In genomic region chr3:46685446-46685845, GRCh38 we compare ENCODE assay signal across 24 cellular contexts. TPM values are rescaled to one million over a fixed set of nuclear protein-coding genes. Genes with fewer than 3 reads are reported as not detected.
A peak's percentile ranks its signal among the peaks of the same experiment; 100 is the strongest.
DNase-seq lines count a peak whose midpoint lies in the region; ATAC-seq and TF ChIP-seq lines count a peak whose summit lies in the region.
"Had no signal": no experiment of that assay in that cellular context is flagged by ENCODE, and none has a peak within 500 bp of the region (broad histone marks: within the 10 kb centered on the region; RNA-seq: fewer than 3 reads in every experiment).

No MANE protein-coding gene starts in this region.

- no peak overlapping the region for H3K27ac ChIP-seq in DND-41 (ENCODE audit: low read length)
- H3K27ac ChIP-seq: GM23248, SJSA1 had no signal

- H3K4me1 Mint-ChIP-seq in activated T-helper 17 cell treated with anti-CD3 and anti-CD28 coated beads, Interleukin-2, amount 50 U/mL, for 72 hours, result peaks cover 6% of the 10 kb centered on the region
- H3K4me1 Mint-ChIP-seq in neural crest cell, result no peaks in the 10 kb centered on the region

- no peaks in the 10 kb centered on the region for H3K36me3 Mint-ChIP-seq in activated T-helper 17 cell treated with anti-CD3 and anti-CD28 coated beads, Interleukin-2, amount 50 U/mL, for 72 hours (ENCODE audit: low read depth)
- H3K36me3 Mint-ChIP-seq in neural crest cell (ENCODE audit: low read depth), result no peaks in the 10 kb centered on the region

- H2AFZ ChIP-seq in DND-41 (ENCODE audit: low read depth, low read length), result no peak overlapping the region
- H2AFZ ChIP-seq: GM23248 had no signal

- H3K4me3 ChIP-seq in DND-41 (ENCODE audit: low read depth in 1 of 2, low read length in 2 of 2) (no peak overlapping the region), H7 (ENCODE audit: insufficient read depth, low read depth, low read length) (no peak overlapping the region)
- H3K4me3 ChIP-seq: GM23248, MG63, SJSA1 had no signal

- H3K4me1 ChIP-seq in DND-41 (ENCODE audit: insufficient read depth, low read length), result no peaks in the 10 kb centered on the region
- H3K4me1 ChIP-seq: SJSA1 had no signal

- TF ChIP-seq POLR2A in erythroblast (IDR thresholded peaks at IDR 0.05; ENCODE audit: low read length), result no peak

- TF ChIP-seq CTCF in DND-41 (IDR thresholded peaks at IDR 0.05; ENCODE audit: borderline replicate concordance, extremely low read depth, low read length, poor library complexity, severe bottlenecking) (peak; percentile 8), neural crest cell (conservative IDR thresholded peaks at IDR 0.05) (no peak)

- DNase-seq in DND-41, result no peak
- peak; percentile 69 for DNase-seq in H7
- DNase-seq in neural crest cell (ENCODE audit: low read depth, low spot score), result no peak
- DNase-seq in stimulated activated naive CD8-positive, alpha-beta T cell treated with anti-CD3 and anti-CD28 coated beads, Interleukin-15, Interleukin-2, amounts not matched to agents 100 U/mL and 50 U/mL, for 24 hours, result no peak
- no peak for DNase-seq in erythroblast (lab: John Stamatoyannopoulos, UW)
- DNase-seq in SIG-M5 (lab: John Stamatoyannopoulos, UW), result no peak
- DNase-seq: Calu3, DMS79 treated with DMSO at 0.1 percent for 48 hours, KBM-7, MG63, NCI-H1105 treated with DMSO at 0.1 percent for 48 hours, NCI-H146, NCI-H1930, NCI-H2107, NCI-H446, NCI-H524 treated with DMSO at 0.1 percent for 48 hours, NCI-H774, PC-3 had no signal

- H3K9me3 Mint-ChIP-seq in activated T-helper 17 cell treated with anti-CD3 and anti-CD28 coated beads, Interleukin-2, amount 50 U/mL, for 72 hours, result no peaks in the 10 kb centered on the region
- no peaks in the 10 kb centered on the region for H3K9me3 Mint-ChIP-seq in neural crest cell

- H3K36me3 ChIP-seq in DND-41 (ENCODE audit: insufficient read depth, low read length) (no peaks in the 10 kb centered on the region), H7 (replicated peaks; ENCODE audit: control insufficient read depth, insufficient read depth, low read length) (no peaks in the 10 kb centered on the region; the same call in 1 of the 2 replicates)
- H3K36me3 ChIP-seq: MG63, SJSA1 had no signal

- no peaks in the 10 kb centered on the region for H3K79me2 ChIP-seq in DND-41 (ENCODE audit: insufficient read depth, low read length)

- H3K9me3 ChIP-seq in DND-41 (ENCODE audit: insufficient read depth, low read length, severe bottlenecking), result no peaks in the 10 kb centered on the region
- H3K9me3 ChIP-seq: MG63, SJSA1 had no signal

- no peaks in the 10 kb centered on the region for H3K27me3 Mint-ChIP-seq in activated T-helper 17 cell treated with anti-CD3 and anti-CD28 coated beads, Interleukin-2, amount 50 U/mL, for 72 hours
- H3K27me3 Mint-ChIP-seq in neural crest cell (ENCODE audit: low read depth), result peaks cover 4% of the 10 kb centered on the region

- no peak overlapping the region for H3K9ac ChIP-seq in DND-41 (ENCODE audit: low read depth, low read length)
- H3K9ac ChIP-seq: GM23248 had no signal

- no peak overlapping the region for H3K4me3 Mint-ChIP-seq in activated T-helper 17 cell treated with anti-CD3 and anti-CD28 coated beads, Interleukin-2, amount 50 U/mL, for 72 hours
- no peak overlapping the region for H3K4me3 Mint-ChIP-seq in neural crest cell

- no peak for ATAC-seq in DND-41 (ENCODE audit: insufficient read depth, low read depth)
- ATAC-seq in activated T-helper 17 cell treated with anti-CD3 and anti-CD28 coated beads, Interleukin-2, amount 50 U/mL, for 72 hours (replicated peaks), result no peak
- ATAC-seq in stimulated activated naive CD8-positive, alpha-beta T cell treated with anti-CD3 and anti-CD28 coated beads, Interleukin-15, Interleukin-2, amounts not matched to agents 100 U/mL and 50 U/mL, for 24 hours, result no peak
- ATAC-seq: PC-3, Right ventricle myocardium inferior had no signal

- no peaks in the 10 kb centered on the region for H4K20me1 ChIP-seq in DND-41 (ENCODE audit: insufficient read depth, low read length)

- H3K27me3 ChIP-seq in DND-41 (ENCODE audit: insufficient read depth, low read length, poor library complexity) (no peaks in the 10 kb centered on the region), H7 (ENCODE audit: control insufficient read depth, insufficient read depth, low read length) (no peaks in the 10 kb centered on the region)
- H3K27me3 ChIP-seq: MG63, SJSA1 had no signal

- H3K27ac Mint-ChIP-seq in activated T-helper 17 cell treated with anti-CD3 and anti-CD28 coated beads, Interleukin-2, amount 50 U/mL, for 72 hours, result peak overlapping the region; percentile 67
- H3K27ac Mint-ChIP-seq in neural crest cell (ENCODE audit: unreplicated experiment), result peak overlapping the region; percentile 86

- H3K4me2 ChIP-seq in DND-41 (ENCODE audit: insufficient read depth, low read length), result no peak overlapping the region

RNA-seq across cellular contexts. Expression of gene ALS2CL, which starts 8.0 kb away (rescaled TPM):
- total RNA-seq in H7 (2014; rRNA removed; shearing (Covaris generic)), result 4.9 and 10.1 TPM in 2 replicates
- total RNA-seq in activated T-helper 17 cell treated with anti-CD3 and anti-CD28 coated beads, Interleukin-2, amount 50 U/mL, for 72 hours, result 1 to 10 TPM in 1 of 2 donors, under 1 TPM in 1; 0.69 to 5.2 TPM
- total RNA-seq in neural crest cell, result 0.16 and 0.26 TPM in 2 replicates

RNA-seq across cellular contexts. Expression of gene TMIE, which starts 15.7 kb away (rescaled TPM):
- total RNA-seq in H7 (2014; rRNA removed; shearing (Covaris generic)), result 0.22 and 0.59 TPM in 2 replicates
- under 1 TPM; 0.15 to 0.53 TPM for total RNA-seq in activated T-helper 17 cell treated with anti-CD3 and anti-CD28 coated beads, Interleukin-2, amount 50 U/mL, for 72 hours
- total RNA-seq in neural crest cell, result 0.30 TPM in 1 of 2 replicates, not detected in the other
- total RNA-seq: A172, HT1080, SJSA1 had no signal

RNA-seq across cellular contexts. Expression of gene PRSS50, which starts 32.2 kb away (rescaled TPM):
- 0.07 and 0.92 TPM in 2 replicates for total RNA-seq in H7 (2014; rRNA removed; shearing (Covaris generic))
- total RNA-seq in activated T-helper 17 cell treated with anti-CD3 and anti-CD28 coated beads, Interleukin-2, amount 50 U/mL, for 72 hours, result under 1 TPM in 1 of 2 donors, not detected in 1; 0.11 TPM
- 0.35 and 0.39 TPM in 2 replicates for total RNA-seq in neural crest cell
- total RNA-seq: A172, Calu3, GM23248, HT1080, PC-3, SJSA1 had no signal
